Comparison of ENCODE assay signal across 8 cellular contexts in genomic region chr2:8676191-8676914, GRCh38. TPM values are rescaled to one million over a fixed set of nuclear protein-coding genes. Genes with fewer than 3 reads are reported as not detected.
DNase-seq lines count a peak whose midpoint lies in the region; ATAC-seq and TF ChIP-seq lines count a peak whose summit lies in the region.

No MANE protein-coding gene starts in this region.

- 51 to 55% methylated on average over 48 to 51 of the region's 51 CpGs for WGBS in mesodermal cell (ENCODE audit: insufficient coverage in 2 of 2), 2 experiments
- WGBS in upper lobe of left lung, 2 donors, result 17 to 25% methylated on average over 7 to 51 of the region's 51 CpGs

- H3K27ac Mint-ChIP-seq in activated CD8-positive, alpha-beta memory T cell treated with anti-CD3 and anti-CD28 coated beads, Interleukin-2, amount 10 ng/mL, durations not matched to agents 7 days and 5 days, result no peak overlapping the region
- no peak overlapping the region for H3K27ac Mint-ChIP-seq in activated naive CD4-positive, alpha-beta T cell treated with anti-CD3 and anti-CD28 coated beads for 36 hours

- no peak for TF ChIP-seq EP300 in upper lobe of left lung (IDR thresholded peaks at IDR 0.05)

- TF ChIP-seq CTCF in upper lobe of left lung (IDR thresholded peaks at IDR 0.05), result no peak

- H3K9me3 ChIP-seq in mesodermal cell (ENCODE audit: control insufficient read depth, low read length) (peaks cover 28% of the 10 kb centered on the region), upper lobe of left lung (peaks cover 0 to 11% (median 5%) of the 10 kb centered on the region in 4 donors)

- no peaks in the 10 kb centered on the region for H3K36me3 ChIP-seq in mesodermal cell (ENCODE audit: control insufficient read depth, insufficient read depth, low read length)
- no peaks in the 10 kb centered on the region for H3K36me3 ChIP-seq in upper lobe of left lung

- ATAC-seq in activated CD8-positive, alpha-beta memory T cell treated with anti-CD3 and anti-CD28 coated beads, Interleukin-2, amount 10 ng/mL, durations not matched to agents 7 days and 5 days, result no peak
- ATAC-seq in esophagus mucosa (peak; percentile 41), upper lobe of left lung (ENCODE audit: low FRiP score in 2 of 2) (peak; percentile 75 to 81), GM21576 (IDR thresholded peaks at IDR 0.05; ENCODE audit: unreplicated experiment) (no peak)

- H3K4me1 ChIP-seq in mesodermal cell (ENCODE audit: control insufficient read depth, insufficient read depth, low read length, poor library complexity, severe bottlenecking) (peaks cover 32% of the 10 kb centered on the region), upper lobe of left lung (peaks cover 30 to 50% (median 38%) of the 10 kb centered on the region in 4 donors)

- CTCF ChIA-PET in activated CD8-positive, alpha-beta memory T cell treated with anti-CD3 and anti-CD28 coated beads, Interleukin-2, amount 10 ng/mL, durations not matched to agents 7 days and 5 days (lab: Charles Lee), result no interaction called here
- CTCF ChIA-PET in activated naive CD4-positive, alpha-beta T cell treated with anti-CD3 and anti-CD28 coated beads for 36 hours (lab: Charles Lee), result no interaction called here

- H3K27me3 Mint-ChIP-seq in activated CD8-positive, alpha-beta memory T cell treated with anti-CD3 and anti-CD28 coated beads, Interleukin-2, amount 10 ng/mL, durations not matched to agents 7 days and 5 days, result peaks cover 49% of the 10 kb centered on the region
- H3K27me3 Mint-ChIP-seq in activated naive CD4-positive, alpha-beta T cell treated with anti-CD3 and anti-CD28 coated beads for 36 hours (ENCODE audit: low read depth), result peaks cover 47% of the 10 kb centered on the region

- H3K4me3 Mint-ChIP-seq in activated CD8-positive, alpha-beta memory T cell treated with anti-CD3 and anti-CD28 coated beads, Interleukin-2, amount 10 ng/mL, durations not matched to agents 7 days and 5 days, result no peak overlapping the region
- H3K4me3 Mint-ChIP-seq in activated naive CD4-positive, alpha-beta T cell treated with anti-CD3 and anti-CD28 coated beads for 36 hours, result no peak overlapping the region

- H3K9me3 Mint-ChIP-seq in activated CD8-positive, alpha-beta memory T cell treated with anti-CD3 and anti-CD28 coated beads, Interleukin-2, amount 10 ng/mL, durations not matched to agents 7 days and 5 days (ENCODE audit: low read depth), result peaks cover 11% of the 10 kb centered on the region
- peaks cover 20% of the 10 kb centered on the region for H3K9me3 Mint-ChIP-seq in activated naive CD4-positive, alpha-beta T cell treated with anti-CD3 and anti-CD28 coated beads for 36 hours

- intact Hi-C loops in activated naive CD4-positive, alpha-beta T cell treated with anti-CD3 and anti-CD28 coated beads for 36 hours (cut with micrococcal nuclease), result no loop called here

- H3K27ac ChIP-seq in mesodermal cell (ENCODE audit: low read depth, low read length, severe bottlenecking) (peak overlapping the region; percentile 98), upper lobe of left lung (peak overlapping the region; percentile 93 to 99 (median 98))

- no peaks in the 10 kb centered on the region for H3K27me3 ChIP-seq in upper lobe of left lung

- peak; percentile 51 for DNase-seq in activated CD8-positive, alpha-beta memory T cell treated with anti-CD3 and anti-CD28 coated beads, Interleukin-2, amount 50 U/mL, for 48 hours
- no peak for DNase-seq in activated CD8-positive, alpha-beta memory T cell treated with anti-CD3 and anti-CD28 coated beads, Interleukin-2, amount 10 ng/mL, durations not matched to agents 7 days and 5 days
- DNase-seq in upper lobe of left lung, result peak; percentile 71 to 95
- no peak for DNase-seq in stimulated activated CD4-positive, alpha-beta T cell treated with anti-CD3 and anti-CD28 coated beads, Interleukin-1b, Interleukin-23, amount 100 ng/mL, for 48 hours
- no peak for DNase-seq in activated naive CD4-positive, alpha-beta T cell treated with anti-CD3 and anti-CD28 coated beads for 36 hours

- H3K36me3 Mint-ChIP-seq in activated CD8-positive, alpha-beta memory T cell treated with anti-CD3 and anti-CD28 coated beads, Interleukin-2, amount 10 ng/mL, durations not matched to agents 7 days and 5 days, result peaks cover 22% of the 10 kb centered on the region
- H3K36me3 Mint-ChIP-seq in activated naive CD4-positive, alpha-beta T cell treated with anti-CD3 and anti-CD28 coated beads for 36 hours (ENCODE audit: low read depth), result peaks cover 12% of the 10 kb centered on the region

- H3K4me1 Mint-ChIP-seq in activated CD8-positive, alpha-beta memory T cell treated with anti-CD3 and anti-CD28 coated beads, Interleukin-2, amount 10 ng/mL, durations not matched to agents 7 days and 5 days, result peaks cover 41% of the 10 kb centered on the region
- peaks cover 28% of the 10 kb centered on the region for H3K4me1 Mint-ChIP-seq in activated naive CD4-positive, alpha-beta T cell treated with anti-CD3 and anti-CD28 coated beads for 36 hours (ENCODE audit: low read depth)

- TF ChIP-seq POLR2A in upper lobe of left lung (IDR thresholded peaks at IDR 0.05), result peak in 1 of 4 donors; percentile 30

- H3K4me3 ChIP-seq in mesodermal cell (ENCODE audit: extremely low read depth, insufficient read depth, low read length, poor library complexity, severe bottlenecking) (peak overlapping the region; percentile 32), upper lobe of left lung (peak overlapping the region; percentile 16 to 67 (median 65))

RNA-seq across cellular contexts. Expression of gene ID2, which starts 5.5 kb away (rescaled TPM):
- 100 to 1,000 TPM; 342 to 431 TPM for total RNA-seq in activated CD8-positive, alpha-beta memory T cell treated with anti-CD3 and anti-CD28 coated beads, Interleukin-2, amount 10 ng/mL, durations not matched to agents 7 days and 5 days
- total RNA-seq in esophagus mucosa (3.8 TPM), upper lobe of left lung (100 to 1,000 TPM in 3 of 6 donors, 10 to 100 TPM in 3; 85.4 to 175 (median 110) TPM)
- 444 TPM for polyA plus RNA-seq in mesodermal cell (2013, experiment 1 of 2)
- polyA plus RNA-seq in mesodermal cell (2013, experiment 2 of 2), result 414 TPM
- 10 to 100 TPM; 73.9 to 81.9 TPM for total RNA-seq in activated naive CD4-positive, alpha-beta T cell treated with anti-CD3 and anti-CD28 coated beads for 36 hours

Comparison
In these comparisons a context has a peak if more than half of its experiments do, and no peak if none do; other contexts are left out.
1. DNase-seq: peak in activated CD8-positive, alpha-beta memory T cell treated with anti-CD3 and anti-CD28 coated beads, Interleukin-2, amount 50 U/mL, for 48 hours (single experiment) and upper lobe of left lung (2 of 2); none in activated CD8-positive, alpha-beta memory T cell treated with anti-CD3 and anti-CD28 coated beads, Interleukin-2, amount 10 ng/mL, durations not matched to agents 7 days and 5 days (single experiment), stimulated activated CD4-positive, alpha-beta T cell treated with anti-CD3 and anti-CD28 coated beads, Interleukin-1b, Interleukin-23, amount 100 ng/mL, for 48 hours (single experiment) and activated naive CD4-positive, alpha-beta T cell treated with anti-CD3 and anti-CD28 coated beads for 36 hours (single experiment).
2. ATAC-seq: peak in esophagus mucosa (single experiment) and upper lobe of left lung (2 of 2); none in activated CD8-positive, alpha-beta memory T cell treated with anti-CD3 and anti-CD28 coated beads, Interleukin-2, amount 10 ng/mL, durations not matched to agents 7 days and 5 days (single experiment) and GM21576 (single experiment).
3. RNA of gene ID2, which starts 5.5 kb away (total RNA-seq): 342 to 431 TPM in activated CD8-positive, alpha-beta memory T cell treated with anti-CD3 and anti-CD28 coated beads, Interleukin-2, amount 10 ng/mL, durations not matched to agents 7 days and 5 days, 85.4 to 175 TPM in upper lobe of left lung and 73.9 to 81.9 TPM in activated naive CD4-positive, alpha-beta T cell treated with anti-CD3 and anti-CD28 coated beads for 36 hours; 3.8 TPM in esophagus mucosa (single experiment); every median in the first group is over 10 times any median in the second.